In the genomic region with DNA sequence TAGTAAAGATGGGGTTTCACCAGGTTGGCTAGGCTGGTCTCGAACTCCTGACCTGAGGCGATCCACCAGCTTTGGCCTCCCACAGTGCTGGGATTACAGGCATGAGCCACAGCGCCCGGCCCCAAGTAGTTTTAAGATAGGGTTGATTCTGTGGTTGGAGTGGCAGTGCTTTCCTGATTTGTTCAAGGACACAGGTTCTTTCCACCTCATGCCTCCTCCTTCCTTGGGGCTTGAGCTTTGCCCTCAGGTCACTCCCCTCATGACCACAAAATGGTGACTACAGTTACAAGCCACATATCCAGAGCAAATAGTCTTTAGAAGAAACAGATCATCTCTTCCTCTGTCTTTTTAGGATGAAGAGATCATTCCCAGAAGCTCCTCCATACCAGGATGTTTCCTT, we compare ENCODE assay signal across 21 cellular contexts.
"Had no signal": no experiment of that assay in that cellular context is flagged by ENCODE, and none has a peak within 500 bp of the region (broad histone marks: within the 10 kb centered on the region; RNA-seq: fewer than 3 reads in every experiment).

No MANE protein-coding gene starts in this region.

- H3K36me3 ChIP-seq: left ventricle myocardium inferior, neural progenitor cell, prostate gland, stomach, upper lobe of left lung had no signal

- H3K9me3 ChIP-seq: left ventricle myocardium inferior, mucosa of descending colon, prostate gland, stomach, upper lobe of left lung had no signal

- H2AFZ ChIP-seq: neural progenitor cell had no signal

- H3K4me3 ChIP-seq: dorsolateral prefrontal cortex, left ventricle myocardium inferior, mucosa of descending colon, neural progenitor cell, prostate gland, stomach, upper lobe of left lung had no signal

- H3K9ac ChIP-seq: neural progenitor cell had no signal

- FAIRE-seq: colon, frontal cortex, kidney, small intestine had no signal

- DNase-seq: activated CD4-positive, alpha-beta memory T cell treated with anti-CD3 and anti-CD28 coated beads for 36 hours; activated CD4-positive, alpha-beta T cell treated with anti-CD3 and anti-CD28 coated beads for 36 hours; activated naive CD8-positive, alpha-beta T cell treated with anti-CD3 and anti-CD28 coated beads for 36 hours; activated T-cell treated with anti-CD3 and anti-CD28 coated beads for 4 hours; amniotic stem cell; dorsolateral prefrontal cortex; hypothalamus; kidney; left ventricle myocardium inferior; naive B cell; right cardiac atrium; small intestine; stimulated activated CD4-positive, alpha-beta T cell treated with anti-CD3 and anti-CD28 coated beads, Interleukin-15, amount 100 ng/mL, for 24 hours; stimulated activated CD4-positive, alpha-beta T cell treated with anti-CD3 and anti-CD28 coated beads, Interleukin-2, amount 100 ng/mL, for 48 hours; upper lobe of left lung had no signal

- H3K27ac ChIP-seq: dorsolateral prefrontal cortex, left ventricle myocardium inferior, neural progenitor cell, prostate gland, stomach, upper lobe of left lung had no signal

- H3K4me1 ChIP-seq: left ventricle myocardium inferior, neural progenitor cell, prostate gland, stomach had no signal

- H3K4me2 ChIP-seq: neural progenitor cell had no signal

- H3K27me3 ChIP-seq: dorsolateral prefrontal cortex, neural progenitor cell, stomach, upper lobe of left lung had no signal
